ENCODE assay signal across 8 cellular contexts in the genomic region with DNA sequence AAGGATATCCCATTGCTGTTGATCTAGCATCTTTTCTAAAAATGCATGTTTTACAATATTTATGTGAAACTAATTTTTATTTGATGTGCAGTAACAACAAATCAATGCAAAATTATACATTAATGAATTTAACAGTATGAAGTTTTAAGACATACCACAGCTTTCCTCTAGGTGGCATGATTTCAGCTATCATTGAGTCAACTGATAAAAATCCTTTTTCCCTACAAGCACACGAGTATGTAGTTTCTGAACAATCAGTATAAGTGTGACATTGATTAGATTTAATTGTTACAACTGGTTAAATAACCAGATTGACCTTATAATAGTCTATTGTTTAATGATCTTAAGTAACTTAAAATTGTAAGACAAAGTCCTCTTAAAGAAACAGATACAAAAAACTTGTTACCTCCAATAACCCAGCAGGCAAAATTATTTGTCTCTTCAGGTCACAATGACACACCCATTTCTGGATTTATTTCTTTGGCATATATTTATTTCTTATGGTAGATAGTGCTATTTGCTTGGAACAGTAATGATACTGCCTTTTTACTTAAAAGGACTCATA.
DNase-seq lines count a peak whose midpoint lies in the region; ATAC-seq and TF ChIP-seq lines count a peak whose summit lies in the region.

No MANE protein-coding gene starts in this region.

- peak; percentile 63 for TF ChIP-seq CTCF in AG09319 (IDR thresholded peaks at IDR 0.05; ENCODE audit: low read depth, low read length)

- DNase-seq in AG09319 (ENCODE audit: extremely low read depth, low read depth) (no peak), SHP77 treated with DMSO at 0.1 percent for 48 hours (lab: John Stamatoyannopoulos, UW) (peak; percentile 25), glomerular visceral epithelial cell (ENCODE audit: extremely low spot score) (peak; percentile 42), globus pallidus (ENCODE audit: low spot score) (no peak)
- DNase-seq in stimulated activated CD4-positive, alpha-beta T cell treated with anti-CD3 and anti-CD28 coated beads, Interleukin-2, amount 100 ng/mL, for 48 hours, result no peak

- peak; percentile 53 for ATAC-seq in GM18519 (IDR thresholded peaks at IDR 0.05; ENCODE audit: low FRiP score, unreplicated experiment)
- ATAC-seq in HG03442 (IDR thresholded peaks at IDR 0.05; ENCODE audit: unreplicated experiment), result peak; percentile 67
- no peak for ATAC-seq in HG03097 (IDR thresholded peaks at IDR 0.05; ENCODE audit: low FRiP score, unreplicated experiment)

Comparison
In these comparisons a context has a peak if more than half of its experiments do, and no peak if none do; other contexts are left out.
1. DNase-seq: peak in SHP77 treated with DMSO at 0.1 percent for 48 hours (single experiment) and glomerular visceral epithelial cell (single experiment); none in AG09319 (single experiment), stimulated activated CD4-positive, alpha-beta T cell treated with anti-CD3 and anti-CD28 coated beads, Interleukin-2, amount 100 ng/mL, for 48 hours (0 of 2) and globus pallidus (single experiment).